8 cellular contexts compared by ENCODE assay signal in the genomic region with DNA sequence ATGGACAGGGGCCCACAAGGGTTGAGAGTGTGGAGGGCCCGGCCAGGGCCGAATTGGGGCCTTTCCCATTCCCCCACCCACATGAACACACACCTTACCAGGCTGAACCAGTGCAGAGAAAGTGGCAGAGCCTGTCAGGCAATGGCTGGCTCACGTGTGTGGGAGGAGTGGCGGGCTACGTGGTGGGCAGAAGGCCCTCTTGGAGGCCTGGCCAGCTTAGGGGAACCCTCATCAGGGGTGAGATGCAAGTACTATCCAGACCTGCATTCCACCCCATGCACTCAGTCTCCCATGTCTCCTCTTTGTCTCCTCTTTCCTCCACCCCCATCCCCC. TPM values are rescaled to one million over a fixed set of nuclear protein-coding genes. Genes with fewer than 3 reads are reported as not detected.
DNase-seq lines count a peak whose midpoint lies in the region; ATAC-seq and TF ChIP-seq lines count a peak whose summit lies in the region.

No MANE protein-coding gene starts in this region.

- no peak overlapping the region for H3K27ac Mint-ChIP-seq in activated naive CD4-positive, alpha-beta T cell treated with anti-CD3 and anti-CD28 coated beads, Interleukin-2, amount 10 ng/mL, durations not matched to agents 7 days and 5 days
- peak overlapping the region in 1 of 2 donors; percentile 78 for H3K27ac Mint-ChIP-seq in T-cell
- no peak overlapping the region for H3K27ac Mint-ChIP-seq in neural crest cell (ENCODE audit: unreplicated experiment)

- H3K4me3 ChIP-seq in esophagus squamous epithelium: peak overlapping the region; percentile 49 to 73 (median 66)

- peak overlapping the region; percentile 84 to 90 (median 88) for H3K27ac ChIP-seq in esophagus squamous epithelium

- H3K4me3 Mint-ChIP-seq in activated naive CD4-positive, alpha-beta T cell treated with anti-CD3 and anti-CD28 coated beads, Interleukin-2, amount 10 ng/mL, durations not matched to agents 7 days and 5 days: peak overlapping the region; percentile 74
- peak overlapping the region; percentile 83 to 85 (median 85) for H3K4me3 Mint-ChIP-seq in T-cell
- H3K4me3 Mint-ChIP-seq in neural crest cell: peak overlapping the region; percentile 93

- peaks cover 0 to 11% (median 0%) of the 10 kb centered on the region in 3 donors for H3K4me1 ChIP-seq in esophagus squamous epithelium

- ATAC-seq in T-cell (replicated peaks in 1 of 4): peak in 3 of 4 experiments; percentile 14 to 20 (median 16)
- ATAC-seq in GM19455 (IDR thresholded peaks at IDR 0.05; ENCODE audit: unreplicated experiment): no peak

- TF ChIP-seq CTCF in esophagus squamous epithelium (IDR thresholded peaks at IDR 0.05): no peak
- no peak for TF ChIP-seq CTCF in neural crest cell (conservative IDR thresholded peaks at IDR 0.05)

- CTCF ChIA-PET in activated naive CD4-positive, alpha-beta T cell treated with anti-CD3 and anti-CD28 coated beads, Interleukin-2, amount 10 ng/mL, durations not matched to agents 7 days and 5 days (lab: Charles Lee): no interaction called here
- CTCF ChIA-PET in T-cell (lab: Charles Lee): no interaction called here

- H3K36me3 ChIP-seq in esophagus squamous epithelium: no peaks in the 10 kb centered on the region

- peaks cover 0 to 10% (median 0%) of the 10 kb centered on the region in 3 donors for H3K9me3 ChIP-seq in esophagus squamous epithelium

- no peaks in the 10 kb centered on the region for H3K9me3 Mint-ChIP-seq in activated naive CD4-positive, alpha-beta T cell treated with anti-CD3 and anti-CD28 coated beads, Interleukin-2, amount 10 ng/mL, durations not matched to agents 7 days and 5 days
- H3K9me3 Mint-ChIP-seq in T-cell: no peaks in the 10 kb centered on the region
- H3K9me3 Mint-ChIP-seq in neural crest cell: peaks cover 7% of the 10 kb centered on the region

- POLR2A ChIA-PET in T-cell (lab: Charles Lee): no interaction called here

- H3K27me3 ChIP-seq in esophagus squamous epithelium: no peaks in the 10 kb centered on the region

- peaks cover 14% of the 10 kb centered on the region for H3K27me3 Mint-ChIP-seq in activated naive CD4-positive, alpha-beta T cell treated with anti-CD3 and anti-CD28 coated beads, Interleukin-2, amount 10 ng/mL, durations not matched to agents 7 days and 5 days
- H3K27me3 Mint-ChIP-seq in T-cell (peaks cover under 1 to 17% of the 10 kb centered on the region in 2 donors), neural crest cell (ENCODE audit: low read depth) (peaks cover 3% of the 10 kb centered on the region)

- peaks cover 8% of the 10 kb centered on the region for H3K4me1 Mint-ChIP-seq in activated naive CD4-positive, alpha-beta T cell treated with anti-CD3 and anti-CD28 coated beads, Interleukin-2, amount 10 ng/mL, durations not matched to agents 7 days and 5 days
- H3K4me1 Mint-ChIP-seq in T-cell (peaks cover 13 to 16% (median 14%) of the 10 kb centered on the region in 3 donors), neural crest cell (peaks cover 14% of the 10 kb centered on the region)

- intact Hi-C loops in esophagus squamous epithelium (cut with DNase I): no loop called here

- TF ChIP-seq POLR2A in esophagus squamous epithelium (IDR thresholded peaks at IDR 0.05): no peak

- 8% methylated on average over 2 of the region's 5 CpGs; no CpG with 5 or more reads in 1 of the 2 donors for WGBS in esophagus squamous epithelium, 2 donors

- H3K36me3 Mint-ChIP-seq in activated naive CD4-positive, alpha-beta T cell treated with anti-CD3 and anti-CD28 coated beads, Interleukin-2, amount 10 ng/mL, durations not matched to agents 7 days and 5 days: no peaks in the 10 kb centered on the region
- H3K36me3 Mint-ChIP-seq in T-cell (no peaks in the 10 kb centered on the region), neural crest cell (ENCODE audit: low read depth) (peaks cover 6% of the 10 kb centered on the region)

- DNase-seq in activated naive CD4-positive, alpha-beta T cell treated with anti-CD3 and anti-CD28 coated beads, Interleukin-2, amount 10 ng/mL, durations not matched to agents 7 days and 5 days: no peak
- no peak for DNase-seq in activated naive CD4-positive, alpha-beta T cell treated with anti-CD3 and anti-CD28 coated beads, Interleukin-2, amount 50 U/mL, for 16 hours
- DNase-seq in T-cell (no peak), esophagus squamous epithelium (lab: John Stamatoyannopoulos, UW) (no peak), neural crest cell (ENCODE audit: low read depth, low spot score) (no peak), AML-193 (lab: John Stamatoyannopoulos, UW) (no peak), GOT3 (lab: John Stamatoyannopoulos, UW) (no peak)

RNA-seq across cellular contexts. Expression of gene TCEAL4, which starts 1.0 kb away (rescaled TPM):
- 10 to 100 TPM in 2 of 5 donors, 1 to 10 TPM in 3; 9.4 to 12.4 (median 9.4) TPM for total RNA-seq in T-cell
- 100 to 1,000 TPM in 1 of 4 donors, 10 to 100 TPM in 2, 1 to 10 TPM in 1; 9.8 to 143 (median 36.8) TPM for total RNA-seq in esophagus squamous epithelium
- total RNA-seq in neural crest cell: 46.5 and 51.7 TPM in 2 replicates

RNA-seq across cellular contexts. Expression of gene TCEAL3, which starts 21.5 kb away (rescaled TPM):
- 1 to 10 TPM; 4.3 to 6.8 (median 5.8) TPM for total RNA-seq in T-cell
- 10 to 100 TPM in 2 of 4 donors, 1 to 10 TPM in 2; 2.8 to 38.3 (median 11.3) TPM for total RNA-seq in esophagus squamous epithelium
- total RNA-seq in neural crest cell: 10.0 and 11.1 TPM in 2 replicates

RNA-seq across cellular contexts. Expression of gene TCEAL1, which starts 42.5 kb away (rescaled TPM):
- 10 to 100 TPM in 1 of 5 donors, 1 to 10 TPM in 4; 5.0 to 10.0 (median 7.7) TPM for total RNA-seq in T-cell
- total RNA-seq in esophagus squamous epithelium: 10 to 100 TPM; 10.9 to 89.6 (median 25.7) TPM
- total RNA-seq in neural crest cell: 12.2 and 13.0 TPM in 2 replicates
